ENCODE assay signal across 1 cellular context in the genomic region with DNA sequence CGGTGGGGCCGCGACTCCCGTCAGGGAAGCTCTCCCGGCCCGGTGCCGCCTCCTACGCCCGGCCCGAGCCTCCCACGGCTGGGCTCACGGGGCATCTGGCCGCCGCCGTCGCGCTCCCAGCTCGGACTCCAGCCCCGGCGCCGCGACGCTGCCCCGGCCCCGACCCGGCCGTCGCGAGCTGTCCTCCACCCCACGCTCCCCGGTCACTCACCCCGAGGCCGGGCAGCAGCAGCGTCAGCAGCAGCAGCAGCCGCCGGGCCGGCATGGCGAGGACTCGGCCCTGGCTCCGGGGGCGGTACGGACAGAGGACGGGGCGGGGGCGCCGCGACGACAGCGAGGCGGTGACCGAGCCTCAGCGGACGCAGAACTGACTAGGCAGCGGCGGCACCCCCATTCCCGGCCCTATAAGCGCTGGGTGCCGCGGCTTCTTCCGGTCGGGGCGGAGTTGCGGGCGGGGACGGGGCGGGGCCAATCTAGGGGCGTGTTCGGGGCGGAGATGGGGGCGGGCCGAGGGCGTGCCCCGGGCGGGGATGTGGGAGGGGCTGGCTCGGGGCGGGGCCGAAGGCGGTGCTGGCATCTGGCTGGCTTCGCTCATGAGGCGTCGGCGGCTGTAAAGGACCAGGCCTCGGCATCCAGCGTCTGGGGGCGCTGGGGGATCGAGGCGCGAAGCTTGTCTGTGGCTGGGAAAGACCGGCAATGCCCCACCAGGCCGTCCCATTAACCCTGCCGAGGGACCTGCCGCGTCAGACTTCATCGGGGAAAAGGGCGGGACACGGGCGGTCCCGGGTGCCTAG.
TF ChIP-seq lines count a peak whose summit lies in the region.

A gene (minus strand): TSS at position 380 of the 794 bp plus-strand sequence. CDS start 115 bp downstream, at position 265.

TF ChIP-seq in HepG2, 621 proteins besides CTCF, POLR2A, EP300 and RAD21 (continued from another document):
- TF ChIP-seq, protein P1, sequence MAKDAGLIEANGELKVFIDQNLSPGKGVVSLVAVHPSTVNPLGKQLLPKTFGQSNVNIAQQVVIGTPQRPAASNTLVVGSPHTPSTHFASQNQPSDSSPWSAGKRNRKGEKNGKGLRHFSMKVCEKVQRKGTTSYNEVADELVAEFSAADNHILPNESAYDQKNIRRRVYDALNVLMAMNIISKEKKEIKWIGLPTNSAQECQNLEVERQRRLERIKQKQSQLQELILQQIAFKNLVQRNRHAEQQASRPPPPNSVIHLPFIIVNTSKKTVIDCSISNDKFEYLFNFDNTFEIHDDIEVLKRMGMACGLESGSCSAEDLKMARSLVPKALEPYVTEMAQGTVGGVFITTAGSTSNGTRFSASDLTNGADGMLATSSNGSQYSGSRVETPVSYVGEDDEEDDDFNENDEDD (CRISPR knock-in tag; IDR thresholded peaks at IDR 0.05; ENCODE audit: borderline replicate concordance), result peak; percentile 65; the same call in 1 of the 2 replicates
- TF ChIP-seq GLI4 (CRISPR knock-in tag; IDR thresholded peaks at IDR 0.05; ENCODE audit: borderline replicate concordance) (no peak), RXRA (CRISPR knock-in tag; IDR thresholded peaks at IDR 0.05) (peak; percentile 68), ZKSCAN5 (CRISPR knock-in tag; IDR thresholded peaks at IDR 0.05) (no peak), ZNF207 (IDR thresholded peaks at IDR 0.05; ENCODE audit: borderline replicate concordance) (no peak), TBL1XR1 (IDR thresholded peaks at IDR 0.05; ENCODE audit: borderline replicate concordance, low read length, partially characterized antibody) (no peak), TBX3 (IDR thresholded peaks at IDR 0.05; ENCODE audit: borderline replicate concordance) (no peak), TSC22D2 (CRISPR knock-in tag; IDR thresholded peaks at IDR 0.05; ENCODE audit: borderline replicate concordance) (peak; percentile 90)
- TF ChIP-seq, protein P2, sequence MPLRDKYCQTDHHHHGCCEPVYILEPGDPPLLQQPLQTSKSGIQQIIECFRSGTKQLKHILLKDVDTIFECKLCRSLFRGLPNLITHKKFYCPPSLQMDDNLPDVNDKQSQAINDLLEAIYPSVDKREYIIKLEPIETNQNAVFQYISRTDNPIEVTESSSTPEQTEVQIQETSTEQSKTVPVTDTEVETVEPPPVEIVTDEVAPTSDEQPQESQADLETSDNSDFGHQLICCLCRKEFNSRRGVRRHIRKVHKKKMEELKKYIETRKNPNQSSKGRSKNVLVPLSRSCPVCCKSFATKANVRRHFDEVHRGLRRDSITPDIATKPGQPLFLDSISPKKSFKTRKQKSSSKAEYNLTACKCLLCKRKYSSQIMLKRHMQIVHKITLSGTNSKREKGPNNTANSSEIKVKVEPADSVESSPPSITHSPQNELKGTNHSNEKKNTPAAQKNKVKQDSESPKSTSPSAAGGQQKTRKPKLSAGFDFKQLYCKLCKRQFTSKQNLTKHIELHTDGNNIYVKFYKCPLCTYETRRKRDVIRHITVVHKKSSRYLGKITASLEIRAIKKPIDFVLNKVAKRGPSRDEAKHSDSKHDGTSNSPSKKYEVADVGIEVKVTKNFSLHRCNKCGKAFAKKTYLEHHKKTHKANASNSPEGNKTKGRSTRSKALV (CRISPR knock-in tag; IDR thresholded peaks at IDR 0.05), result peak; percentile 22; the same call in 1 of the 2 replicates
